23 cellular contexts compared by ENCODE assay signal in the genomic region with DNA sequence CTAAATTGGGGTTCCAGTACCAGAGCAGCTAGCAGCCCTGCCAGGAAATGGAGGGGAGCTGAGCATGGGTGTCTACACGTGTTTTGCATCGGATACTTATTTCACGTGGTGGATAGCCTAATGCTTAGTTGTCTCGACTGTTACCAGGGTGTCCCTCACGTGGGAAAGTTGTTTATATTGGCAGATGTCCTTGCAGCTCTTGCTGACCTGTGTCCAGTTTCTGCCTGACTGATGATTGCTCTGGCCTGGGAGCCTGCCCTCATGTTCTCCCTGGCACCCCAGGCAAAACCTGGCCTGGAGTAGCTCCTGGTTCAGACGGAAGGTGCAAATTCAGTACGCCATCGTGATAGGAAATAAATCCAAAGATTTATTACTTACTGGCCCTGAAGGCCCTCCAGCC.
"Had no signal": no experiment of that assay in that cellular context is flagged by ENCODE, and none has a peak within 500 bp of the region (broad histone marks: within the 10 kb centered on the region; RNA-seq: fewer than 3 reads in every experiment).

No MANE protein-coding gene starts in this region.

- H3K9me3 ChIP-seq: breast epithelium, heart right ventricle, left ventricle myocardium inferior, uterus had no signal

- H3K36me3 ChIP-seq: breast epithelium, heart right ventricle, left ventricle myocardium inferior, uterus had no signal

- FAIRE-seq: kidney had no signal

- H3K27ac ChIP-seq: breast epithelium, epithelial cell of prostate, heart right ventricle, left ventricle myocardium inferior, uterus had no signal

- H3K4me3 ChIP-seq: breast epithelium, heart right ventricle, left ventricle myocardium inferior, uterus had no signal

- H3K4me1 ChIP-seq: breast epithelium, heart right ventricle, left ventricle myocardium inferior, uterus had no signal

- ATAC-seq: stimulated activated naive B cell treated with anti-CD40 and anti-IgM and Interleukin-4, amounts not matched to agents 10 μg/mL and 1 μg/mL and 100 μg/mL, for 72 hours; T-helper 17 cell had no signal

- H3K27me3 ChIP-seq: breast epithelium, uterus had no signal

- DNase-seq: activated CD4-positive, alpha-beta T cell treated with anti-CD3 and anti-CD28 coated beads for 4 hours; activated CD4-positive, alpha-beta T cell treated with anti-CD3 and anti-CD28 coated beads, Interleukin-2, amount 50 U/mL, for 48 hours; activated CD4-positive, CD25-positive, alpha-beta regulatory T cell; activated naive CD4-positive, alpha-beta T cell treated with Interleukin-2 at 50 U/mL for 16 hours; activated naive CD8-positive, alpha-beta T cell treated with anti-CD3 and anti-CD28 coated beads for 36 hours; activated T-cell treated with anti-CD3 and anti-CD28 coated beads, Interleukin-2, amount 50 U/mL, for 48 hours; amniotic stem cell; cerebellar nuclear complex; cortex of kidney; endodermal cell; foreskin fibroblast; heart right ventricle; kidney; left ventricle myocardium inferior; mammary epithelial cell; stimulated activated CD4-positive, alpha-beta T cell treated with anti-CD3 and anti-CD28 coated beads, Interleukin-2, amount 100 ng/mL, for 48 hours; stimulated activated CD8-positive, alpha-beta memory T cell treated with anti-CD3 and anti-CD28 coated beads, Interleukin-4, amount 100 ng/mL, for 48 hours; stimulated activated naive B cell treated with anti-CD40 and anti-IgM and Interleukin-4, amounts not matched to agents 10 μg/mL and 1 μg/mL and 100 μg/mL, for 72 hours; T-helper 17 cell; trophoblast cell; uterus had no signal
